Comparison of ENCODE assay signal across 9 cellular contexts in the genomic region with DNA sequence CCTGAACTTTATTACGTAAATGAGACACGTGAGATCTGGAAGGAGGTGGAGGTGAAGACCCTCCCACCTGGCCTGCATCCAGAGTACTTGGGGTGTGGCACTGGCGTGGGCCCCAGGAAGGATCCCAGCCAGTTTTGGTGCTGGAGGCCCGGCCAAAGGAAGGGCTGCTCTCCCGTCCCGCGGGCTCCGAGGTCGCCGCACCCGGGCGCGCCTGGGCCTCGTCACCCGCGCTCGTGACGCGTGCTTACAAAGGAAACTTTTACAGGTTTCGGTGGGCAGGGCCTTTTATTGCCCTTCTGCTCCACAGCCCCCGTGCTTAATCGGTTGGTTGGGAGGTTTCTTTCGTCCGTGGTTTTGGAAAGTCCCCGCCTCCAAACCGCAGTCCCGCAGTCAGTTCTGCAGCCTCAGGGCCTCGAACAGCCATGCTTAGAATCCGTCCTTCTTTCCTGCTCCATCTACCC. TPM values are rescaled to one million over a fixed set of nuclear protein-coding genes. Genes with fewer than 3 reads are reported as not detected.
DNase-seq lines count a peak whose midpoint lies in the region; ATAC-seq, FAIRE-seq and TF ChIP-seq lines count a peak whose summit lies in the region.
"Had no signal": no experiment of that assay in that cellular context is flagged by ENCODE, and none has a peak within 500 bp of the region (broad histone marks: within the 10 kb centered on the region; RNA-seq: fewer than 3 reads in every experiment).

No MANE protein-coding gene starts in this region.

- TF ChIP-seq POLR2A in endothelial cell of umbilical vein (IDR thresholded peaks at IDR 0.05; ENCODE audit: low read depth, low read length), result no peak

- H3K23ac ChIP-seq in neuronal stem cell (ENCODE audit: low read depth, low read length, poor library complexity), result no peak overlapping the region

- peaks cover 28% of the 10 kb centered on the region for H3K4me1 ChIP-seq in endothelial cell of umbilical vein (ENCODE audit: control insufficient read depth, extremely low read depth, insufficient read depth, low read length)
- peaks cover 2 to 9% of the 10 kb centered on the region in 2 donors for H3K4me1 ChIP-seq in neuronal stem cell (ENCODE audit: control insufficient read depth in 2 of 2, insufficient read depth in 1 of 2, low read depth in 1 of 2, low read length in 2 of 2)

- H3K14ac ChIP-seq in neuronal stem cell (ENCODE audit: low read length), result no peak overlapping the region

- H2AFZ ChIP-seq in endothelial cell of umbilical vein (ENCODE audit: low read depth, low read length) (peak overlapping the region; percentile 96), neuronal stem cell (ENCODE audit: low read length) (peak overlapping the region; percentile 93)

- POLR2A ChIA-PET in endothelial cell of umbilical vein (lab: Charles Lee), result no interaction called here

- H2AK5ac ChIP-seq in neuronal stem cell (ENCODE audit: low read depth, low read length), result no peak overlapping the region

- ATAC-seq in GM18867 (IDR thresholded peaks at IDR 0.05; ENCODE audit: unreplicated experiment) (peak; percentile 51), HG02981 (IDR thresholded peaks at IDR 0.05; ENCODE audit: unreplicated experiment) (peak; percentile 46)

- H4K20me1 ChIP-seq in endothelial cell of umbilical vein (replicated peaks; ENCODE audit: control insufficient read depth, extremely low read depth, insufficient read depth, low read length), result peaks cover 2% of the 10 kb centered on the region

- no peaks in the 10 kb centered on the region for H3K9me1 ChIP-seq in endothelial cell of umbilical vein (replicated peaks; ENCODE audit: control insufficient read depth, extremely low read depth, insufficient read depth, low read length)

- intact Hi-C loops in endothelial cell of umbilical vein (cut with micrococcal nuclease), result loop anchor here (1.0 to 2.0 kb wide), 7 partner anchors 46 to 274 kb away; no protein-coding TSS in a partner anchor

- CTCF ChIA-PET in endothelial cell of umbilical vein (lab: Charles Lee), result interaction anchor here (0.7 to 1.5 kb wide), 2 partner anchors 43 to 147 kb away, joined by 4 read pairs; no protein-coding TSS in a partner anchor

- no peak for TF ChIP-seq CTCF in endothelial cell of umbilical vein (IDR thresholded peaks at IDR 0.05; ENCODE audit: extremely low read depth in 1 of 2, insufficient read depth in 1 of 2, low read depth in 1 of 2, low read length in 2 of 2)

- peak overlapping the region; percentile 94 for H3K4me2 ChIP-seq in endothelial cell of umbilical vein (ENCODE audit: insufficient read depth, low read length)
- peak overlapping the region; percentile 60 for H3K4me2 ChIP-seq in neuronal stem cell (ENCODE audit: insufficient read depth, low read length, poor library complexity, severe bottlenecking)

- H3K36me3 ChIP-seq in endothelial cell of umbilical vein (ENCODE audit: control insufficient read depth in 2 of 2, extremely low read depth in 1 of 2, insufficient read depth in 2 of 2, low read length in 2 of 2) (no peaks in the 10 kb centered on the region), neuronal stem cell (replicated peaks in 1 of 2; ENCODE audit: control insufficient read depth in 2 of 2, insufficient read depth in 2 of 2, low read length in 2 of 2) (no peaks in the 10 kb centered on the region)

- no peak overlapping the region for H3K18ac ChIP-seq in neuronal stem cell (ENCODE audit: low read length)

- H3K79me2 ChIP-seq in endothelial cell of umbilical vein (ENCODE audit: control insufficient read depth, insufficient read depth, low read length), result no peaks in the 10 kb centered on the region

- H4K91ac ChIP-seq in neuronal stem cell (ENCODE audit: low read depth, low read length, poor library complexity), result no peak overlapping the region

- H2BK120ac ChIP-seq in neuronal stem cell (ENCODE audit: low read depth, low read length), result no peak overlapping the region

- dilution Hi-C loops in endothelial cell of umbilical vein (cut with MboI; ENCODE audit: extremely low pct_ligation_motif_present, low sequenced_read_pairs), result no loop called here

- H3K4ac ChIP-seq in neuronal stem cell (ENCODE audit: low read length), result no peak overlapping the region

- H3K27me3 ChIP-seq in endothelial cell of umbilical vein (ENCODE audit: control insufficient read depth in 2 of 2, insufficient read depth in 2 of 2, low read length in 2 of 2) (peaks cover 52 to 79% of the 10 kb centered on the region in 2 experiments), neuronal stem cell (ENCODE audit: control insufficient read depth in 3 of 3, insufficient read depth in 3 of 3, low read depth in 1 of 3, low read length in 3 of 3) (peaks cover 39 to 79% (median 60%) of the 10 kb centered on the region in 3 experiments)

- H3K79me1 ChIP-seq in neuronal stem cell (ENCODE audit: low read depth, low read length), result no peaks in the 10 kb centered on the region

- peak overlapping the region; percentile 34 to 46 (median 40) for H3K4me3 ChIP-seq in endothelial cell of umbilical vein (replicated peaks in 1 of 3; ENCODE audit: insufficient read depth in 1 of 3, low read depth in 1 of 3, low read length in 3 of 3)
- H3K4me3 ChIP-seq in neuronal stem cell (ENCODE audit: low read length in 2 of 2), result peak overlapping the region; percentile 29 to 46

- no peak for FAIRE-seq in endothelial cell of umbilical vein (lab: Jason Lieb, UNC)

- H3K9me3 ChIP-seq in endothelial cell of umbilical vein (replicated peaks; ENCODE audit: control insufficient read depth, insufficient read depth, low read length) (no peaks in the 10 kb centered on the region), neuronal stem cell (replicated peaks in 1 of 2; ENCODE audit: control insufficient read depth in 2 of 2, insufficient read depth in 1 of 2, low read depth in 1 of 2, low read length in 2 of 2) (peaks cover 3 to 9% of the 10 kb centered on the region in 2 donors)

- H2BK5ac ChIP-seq in neuronal stem cell (ENCODE audit: low read length), result no peak overlapping the region

- no CpG with 5 or more reads among the region's 29 CpGs for WGBS in neuronal stem cell (ENCODE audit: extremely low coverage in 2 of 2, insufficient read length in 2 of 2, insufficient replicate concordance in 1 of 2), 2 donors

- H2BK15ac ChIP-seq in neuronal stem cell (ENCODE audit: low read length), result no peak overlapping the region

- no TSS peak for BruUV-seq in endothelial cell of umbilical vein (replicated peaks; lab: Mats Ljungman, UMichigan)

- DNase-seq in activated CD4-positive, alpha-beta T cell treated with anti-CD3 and anti-CD28 coated beads for 1 hour, result peak; percentile 37
- DNase-seq in endothelial cell of umbilical vein (ENCODE audit: low read depth, low spot score) (peak; percentile 27), neuronal stem cell (ENCODE audit: low spot score) (no peak), NCI-H526 (lab: John Stamatoyannopoulos, UW) (no peak), NCI-H1105 (lab: John Stamatoyannopoulos, UW) (no peak), COLO668 (lab: John Stamatoyannopoulos, UW; ENCODE audit: unreplicated experiment) (no peak)

- no peak overlapping the region for H2BK12ac ChIP-seq in neuronal stem cell (ENCODE audit: low read length)

- H4K8ac ChIP-seq in neuronal stem cell (ENCODE audit: low read depth, low read length), result no peak overlapping the region

- no peak overlapping the region for H3K27ac ChIP-seq in endothelial cell of umbilical vein (ENCODE audit: insufficient read depth, low read depth, low read length)
- H3K27ac ChIP-seq in neuronal stem cell (replicated peaks; ENCODE audit: low read length), result no peak overlapping the region
- H3K27ac ChIP-seq: VCaP had no signal

- peak overlapping the region; percentile 46 for H3K9ac ChIP-seq in endothelial cell of umbilical vein (replicated peaks; ENCODE audit: extremely low read depth, insufficient read depth, low read length)
- no peak overlapping the region for H3K9ac ChIP-seq in neuronal stem cell (ENCODE audit: low read depth, low read length, poor library complexity)

TF ChIP-seq in endothelial cell of umbilical vein, 7 proteins besides CTCF, POLR2A, EP300 and RAD21 (continues in another document):
- TF ChIP-seq MYC (IDR thresholded peaks at IDR 0.05; ENCODE audit: low read depth, low read length), result no peak
- no peak for TF ChIP-seq EZH2 (IDR thresholded peaks at IDR 0.05; ENCODE audit: borderline replicate concordance, low read depth, low read length, severe bottlenecking)
- no peak for TF ChIP-seq FOS (IDR thresholded peaks at IDR 0.05; ENCODE audit: borderline replicate concordance, insufficient read depth, low read length)

RNA-seq across cellular contexts. Expression of a gene that starts 29.2 kb away (rescaled TPM):
- 8.5 and 9.3 TPM in 2 replicates for total RNA-seq in endothelial cell of umbilical vein
- 10.7 and 14.1 TPM in 2 replicates for polyA plus RNA-seq in endothelial cell of umbilical vein
- polyA plus RNA-seq in endothelial cell of umbilical vein (2011; cell fraction: cytosol; rRNA removed), result 5.8 and 8.1 TPM in 2 replicates
- polyA plus RNA-seq in endothelial cell of umbilical vein (2011; cell fraction: nucleus; rRNA removed), result 5.2 and 5.3 TPM in 2 replicates
- polyA plus RNA-seq in endothelial cell of umbilical vein (2012), result 13.2 and 23.8 TPM in 2 replicates
- polyA minus RNA-seq in endothelial cell of umbilical vein, result 2.5 and 2.9 TPM in 2 replicates
- 182 TPM for polyA minus RNA-seq in endothelial cell of umbilical vein (2011; cell fraction: cytosol; rRNA and poly(A)+ RNA removed)
- polyA minus RNA-seq in endothelial cell of umbilical vein (2011; cell fraction: nucleus; rRNA and poly(A)+ RNA removed), result 3.3 and 3.8 TPM in 2 replicates
- 0.10 TPM for polyA plus RNA-seq in neuronal stem cell (2013, experiment 1 of 2)
- polyA plus RNA-seq in neuronal stem cell (2013, experiment 2 of 2), result 0.12 TPM

RNA-seq across cellular contexts. Expression of a gene that starts 29.6 kb away (rescaled TPM):
- total RNA-seq in endothelial cell of umbilical vein, result 1.9 and 2.4 TPM in 2 replicates
- polyA plus RNA-seq in endothelial cell of umbilical vein, result 0.27 and 0.44 TPM in 2 replicates
- 0.22 and 0.47 TPM in 2 replicates for polyA plus RNA-seq in endothelial cell of umbilical vein (2011; cell fraction: cytosol; rRNA removed)
- polyA plus RNA-seq in endothelial cell of umbilical vein (2011; cell fraction: nucleus; rRNA removed), result 3.1 and 3.8 TPM in 2 replicates
- polyA plus RNA-seq in endothelial cell of umbilical vein (2012), result 0.61 and 1.1 TPM in 2 replicates
- 1.8 and 2.7 TPM in 2 replicates for polyA minus RNA-seq in endothelial cell of umbilical vein
- 5.3 TPM for polyA minus RNA-seq in endothelial cell of umbilical vein (2011; cell fraction: cytosol; rRNA and poly(A)+ RNA removed)
- 5.0 and 10.3 TPM in 2 replicates for polyA minus RNA-seq in endothelial cell of umbilical vein (2011; cell fraction: nucleus; rRNA and poly(A)+ RNA removed)
- 0.06 TPM for polyA plus RNA-seq in neuronal stem cell (2013, experiment 1 of 2)
- 0.03 TPM for polyA plus RNA-seq in neuronal stem cell (2013, experiment 2 of 2)

RNA-seq across cellular contexts. Expression of a gene that starts 44.1 kb away (rescaled TPM):
- 2.1 and 2.3 TPM in 2 replicates for total RNA-seq in endothelial cell of umbilical vein
- polyA plus RNA-seq in endothelial cell of umbilical vein, result 1.6 and 2.1 TPM in 2 replicates
- 1.6 and 2.2 TPM in 2 replicates for polyA plus RNA-seq in endothelial cell of umbilical vein (2011; cell fraction: cytosol; rRNA removed)
- 2.1 and 4.0 TPM in 2 replicates for polyA plus RNA-seq in endothelial cell of umbilical vein (2011; cell fraction: nucleus; rRNA removed)
- polyA plus RNA-seq in endothelial cell of umbilical vein (2012), result 5.7 and 6.0 TPM in 2 replicates
- polyA minus RNA-seq in endothelial cell of umbilical vein, result 0.53 and 3.0 TPM in 2 replicates
- polyA minus RNA-seq in endothelial cell of umbilical vein (2011; cell fraction: cytosol; rRNA and poly(A)+ RNA removed), result 17.0 TPM
- polyA minus RNA-seq in endothelial cell of umbilical vein (2011; cell fraction: nucleus; rRNA and poly(A)+ RNA removed), result 1.9 and 3.4 TPM in 2 replicates
- 0.04 TPM for polyA plus RNA-seq in neuronal stem cell (2013, experiment 1 of 2)
- polyA plus RNA-seq in neuronal stem cell (2013, experiment 2 of 2), result 0.11 TPM

Comparison
In these comparisons a context has a peak if more than half of its experiments do, and no peak if none do; other contexts are left out.
1. DNase-seq: peak in activated CD4-positive, alpha-beta T cell treated with anti-CD3 and anti-CD28 coated beads for 1 hour (single experiment) and endothelial cell of umbilical vein (single experiment); none in neuronal stem cell (single experiment), NCI-H526 (0 of 2), NCI-H1105 (single experiment) and COLO668 (single experiment).